ENCODE assay signal across 18 cellular contexts in the genomic region with DNA sequence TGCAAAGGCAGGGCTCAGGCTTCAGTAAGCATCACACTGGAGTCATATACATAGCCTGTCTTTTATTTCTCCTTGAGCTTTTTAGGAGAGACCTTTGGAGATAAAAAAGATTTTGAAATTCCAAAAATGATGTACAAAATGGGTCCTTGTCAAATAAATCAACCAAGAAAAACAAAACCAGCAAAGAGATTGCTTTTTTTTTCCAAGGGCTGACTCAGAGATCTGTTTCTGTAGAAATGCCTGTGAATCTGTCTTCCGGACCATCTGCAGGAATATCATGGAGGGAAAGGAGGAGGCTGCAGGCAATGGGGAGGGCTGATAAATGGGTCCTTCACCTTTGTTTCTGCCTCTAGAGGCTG.
A peak's percentile ranks its signal among the peaks of the same experiment; 100 is the strongest.
DNase-seq lines count a peak whose midpoint lies in the region; FAIRE-seq and TF ChIP-seq lines count a peak whose summit lies in the region.
"Had no signal": no experiment of that assay in that cellular context is flagged by ENCODE, and none has a peak within 500 bp of the region (broad histone marks: within the 10 kb centered on the region; RNA-seq: fewer than 3 reads in every experiment).

No MANE protein-coding gene starts in this region.

- no peaks in the 10 kb centered on the region for H3K9me2 ChIP-seq in SK-N-SH

- no peaks in the 10 kb centered on the region for H3K9me3 ChIP-seq in SK-N-SH

- 13% methylated on average over 1 of the region's 1 CpG for WGBS in SK-N-SH (ENCODE audit: low lambda C conversion rate)

- DNase-seq in SK-N-SH, result no peak
- DNase-seq in kidney glomerular epithelial cell (lab: John Stamatoyannopoulos, UW), result peak; percentile 88
- peak; percentile 52 for DNase-seq in stromal cell of bone marrow (ENCODE audit: low read depth)
- DNase-seq in HPDE6-E6E7 (ENCODE audit: extremely low spot score), result no peak
- no peak for DNase-seq in NCI-H128 (lab: John Stamatoyannopoulos, UW; ENCODE audit: unreplicated experiment)
- no peak for DNase-seq in D721Med (ENCODE audit: insufficient read length, low spot score)
- DNase-seq: activated CD4-positive, alpha-beta memory T cell treated with anti-CD3 and anti-CD28 coated beads for 36 hours; activated naive CD4-positive, alpha-beta T cell treated with anti-CD3 and anti-CD28 coated beads for 36 hours; activated T-cell treated with anti-CD3 and anti-CD28 coated beads, Interleukin-2, amount 50 U/mL, for 1 hour; COR-L47; HFFc6; immature natural killer cell; NCI-H1417; NCI-H510A; NK-92 treated with Interleukin-12 subunit alpha and Interleukin-12 subunit beta, amount 100 ng/mL, for 24 hours; stimulated activated CD8-positive, alpha-beta memory T cell treated with anti-CD3 and anti-CD28 coated beads, Interleukin-4, amount 100 ng/mL, for 48 hours; substantia nigra had no signal

- H3K27ac ChIP-seq in C4-2B, result peak overlapping the region; percentile 10; the same call in 1 of the 2 replicates
- peak overlapping the region; percentile 91 to 99 for H3K27ac ChIP-seq in SK-N-SH (ENCODE audit: low read depth in 2 of 2, low read length in 1 of 2)

- peak overlapping the region; percentile 77 for H3K4me2 ChIP-seq in SK-N-SH

- peak in 1 of 2 experiments; percentile 94; a peak in 2 of 4 replicates for TF ChIP-seq EP300 in SK-N-SH (IDR thresholded peaks at IDR 0.05; ENCODE audit: borderline replicate concordance in 1 of 2, low read depth in 1 of 2, low read length in 1 of 2)

- CTCF ChIA-PET in SK-N-SH (lab: Yijun Ruan, JAX), result interaction anchor here (1.2 to 1.3 kb wide), 2 partner anchors 42 to 75 kb away, joined by 3 read pairs; no protein-coding TSS in a partner anchor

- H3K36me3 ChIP-seq in SK-N-SH (replicated peaks in 1 of 2; ENCODE audit: control insufficient read depth in 1 of 2, insufficient read depth in 2 of 2, low read length in 1 of 2), result peaks cover 3 to 9% of the 10 kb centered on the region in 2 experiments

- FAIRE-seq in D721Med (lab: Jason Lieb, UNC), result no peak

- H4K20me1 ChIP-seq in SK-N-SH (ENCODE audit: insufficient read depth), result peaks cover 4% of the 10 kb centered on the region; the same call in 1 of the 2 replicates

- H3K27me3 ChIP-seq in SK-N-SH (ENCODE audit: insufficient read depth), result no peaks in the 10 kb centered on the region

- H3K4me3 ChIP-seq in SK-N-SH (ENCODE audit: low read depth in 2 of 2, low read length in 1 of 2), result no peak overlapping the region

- TF ChIP-seq CTCF in C4-2B (conservative IDR thresholded peaks at IDR 0.05) (no peak), SK-N-SH (IDR thresholded peaks at IDR 0.05) (no peak), D721Med (IDR thresholded peaks at IDR 0.05; ENCODE audit: insufficient read depth, missing control alignments) (no peak)

- POLR2A ChIA-PET in SK-N-SH (lab: Yijun Ruan, JAX), result interaction anchor here (0.9 kb wide), 1 partner anchor 55 kb away, joined by 3 read pairs; no protein-coding TSS in a partner anchor

- peak overlapping the region; percentile 60; the same call in 1 of the 2 replicates for H3K9ac ChIP-seq in SK-N-SH

- H2AFZ ChIP-seq in SK-N-SH (ENCODE audit: low read depth), result no peak overlapping the region

- H3K79me2 ChIP-seq in SK-N-SH (ENCODE audit: insufficient read depth), result peaks cover 36% of the 10 kb centered on the region

- no peak for TF ChIP-seq RAD21 in SK-N-SH (IDR thresholded peaks at IDR 0.05; ENCODE audit: low read length)

- peaks cover 31 to 49% of the 10 kb centered on the region in 2 experiments for H3K4me1 ChIP-seq in SK-N-SH (ENCODE audit: control insufficient read depth in 1 of 2, insufficient read depth in 2 of 2, low read depth in 1 of 2, low read length in 1 of 2)

- H3F3A ChIP-seq in SK-N-SH (replicated peaks; ENCODE audit: insufficient read depth), result peaks cover 25% of the 10 kb centered on the region

TF ChIP-seq in SK-N-SH, 30 proteins besides CTCF, POLR2A, EP300 and RAD21 (continues in another document):
- TF ChIP-seq FOXM1 (IDR thresholded peaks at IDR 0.05; ENCODE audit: low read depth) (0 out of 2 replicates have a peak, but pooled peaks have one; percentile 49), YY1 (IDR thresholded peaks at IDR 0.05; ENCODE audit: low read depth) (peak; percentile 71), GATA2 (CRISPR knock-in tag; IDR thresholded peaks at IDR 0.05) (no peak), RCOR1 (IDR thresholded peaks at IDR 0.05; ENCODE audit: low read length) (no peak), GABPA (IDR thresholded peaks at IDR 0.05; ENCODE audit: low read depth) (0 out of 2 replicates have a peak, but pooled peaks have one; percentile 7), USF1 (IDR thresholded peaks at IDR 0.05; ENCODE audit: borderline replicate concordance, low read depth) (no peak), SMC3 (IDR thresholded peaks at IDR 0.05; ENCODE audit: low read depth, low read length) (no peak), RFX5 (IDR thresholded peaks at IDR 0.05; ENCODE audit: low read length) (no peak), ZBTB33 (IDR thresholded peaks at IDR 0.05; ENCODE audit: borderline replicate concordance, low read depth) (0 out of 2 replicates have a peak, but pooled peaks have one; percentile 17), FOSL2 (IDR thresholded peaks at IDR 0.05; ENCODE audit: borderline replicate concordance, low read depth) (peak; percentile 90), MXI1 (IDR thresholded peaks at IDR 0.05; ENCODE audit: low read depth, low read length) (no peak), USF2 (IDR thresholded peaks at IDR 0.05; ENCODE audit: borderline replicate concordance, low read depth, low read length) (no peak), CHD2 (IDR thresholded peaks at IDR 0.05; ENCODE audit: low read length, partially characterized antibody) (no peak), RXRA (IDR thresholded peaks at IDR 0.05; ENCODE audit: borderline replicate concordance, low read depth) (peak; percentile 77)
- TF ChIP-seq, protein P1, sequence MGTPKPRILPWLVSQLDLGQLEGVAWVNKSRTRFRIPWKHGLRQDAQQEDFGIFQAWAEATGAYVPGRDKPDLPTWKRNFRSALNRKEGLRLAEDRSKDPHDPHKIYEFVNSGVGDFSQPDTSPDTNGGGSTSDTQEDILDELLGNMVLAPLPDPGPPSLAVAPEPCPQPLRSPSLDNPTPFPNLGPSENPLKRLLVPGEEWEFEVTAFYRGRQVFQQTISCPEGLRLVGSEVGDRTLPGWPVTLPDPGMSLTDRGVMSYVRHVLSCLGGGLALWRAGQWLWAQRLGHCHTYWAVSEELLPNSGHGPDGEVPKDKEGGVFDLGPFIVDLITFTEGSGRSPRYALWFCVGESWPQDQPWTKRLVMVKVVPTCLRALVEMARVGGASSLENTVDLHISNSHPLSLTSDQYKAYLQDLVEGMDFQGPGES (IDR thresholded peaks at IDR 0.05; ENCODE audit: low read depth, low read length), result no peak
- TF ChIP-seq, protein P2, sequence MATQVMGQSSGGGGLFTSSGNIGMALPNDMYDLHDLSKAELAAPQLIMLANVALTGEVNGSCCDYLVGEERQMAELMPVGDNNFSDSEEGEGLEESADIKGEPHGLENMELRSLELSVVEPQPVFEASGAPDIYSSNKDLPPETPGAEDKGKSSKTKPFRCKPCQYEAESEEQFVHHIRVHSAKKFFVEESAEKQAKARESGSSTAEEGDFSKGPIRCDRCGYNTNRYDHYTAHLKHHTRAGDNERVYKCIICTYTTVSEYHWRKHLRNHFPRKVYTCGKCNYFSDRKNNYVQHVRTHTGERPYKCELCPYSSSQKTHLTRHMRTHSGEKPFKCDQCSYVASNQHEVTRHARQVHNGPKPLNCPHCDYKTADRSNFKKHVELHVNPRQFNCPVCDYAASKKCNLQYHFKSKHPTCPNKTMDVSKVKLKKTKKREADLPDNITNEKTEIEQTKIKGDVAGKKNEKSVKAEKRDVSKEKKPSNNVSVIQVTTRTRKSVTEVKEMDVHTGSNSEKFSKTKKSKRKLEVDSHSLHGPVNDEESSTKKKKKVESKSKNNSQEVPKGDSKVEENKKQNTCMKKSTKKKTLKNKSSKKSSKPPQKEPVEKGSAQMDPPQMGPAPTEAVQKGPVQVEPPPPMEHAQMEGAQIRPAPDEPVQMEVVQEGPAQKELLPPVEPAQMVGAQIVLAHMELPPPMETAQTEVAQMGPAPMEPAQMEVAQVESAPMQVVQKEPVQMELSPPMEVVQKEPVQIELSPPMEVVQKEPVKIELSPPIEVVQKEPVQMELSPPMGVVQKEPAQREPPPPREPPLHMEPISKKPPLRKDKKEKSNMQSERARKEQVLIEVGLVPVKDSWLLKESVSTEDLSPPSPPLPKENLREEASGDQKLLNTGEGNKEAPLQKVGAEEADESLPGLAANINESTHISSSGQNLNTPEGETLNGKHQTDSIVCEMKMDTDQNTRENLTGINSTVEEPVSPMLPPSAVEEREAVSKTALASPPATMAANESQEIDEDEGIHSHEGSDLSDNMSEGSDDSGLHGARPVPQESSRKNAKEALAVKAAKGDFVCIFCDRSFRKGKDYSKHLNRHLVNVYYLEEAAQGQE (IDR thresholded peaks at IDR 0.05; ENCODE audit: low read depth, low read length), result no peak

Comparison
In these comparisons a context has a peak if more than half of its experiments do, and no peak if none do; other contexts are left out.
1. DNase-seq: peak in kidney glomerular epithelial cell (single experiment) and stromal cell of bone marrow (single experiment); none in SK-N-SH (single experiment), HPDE6-E6E7 (single experiment), NCI-H128 (single experiment) and D721Med (single experiment).